30 cellular contexts compared by ENCODE assay signal in the genomic region with DNA sequence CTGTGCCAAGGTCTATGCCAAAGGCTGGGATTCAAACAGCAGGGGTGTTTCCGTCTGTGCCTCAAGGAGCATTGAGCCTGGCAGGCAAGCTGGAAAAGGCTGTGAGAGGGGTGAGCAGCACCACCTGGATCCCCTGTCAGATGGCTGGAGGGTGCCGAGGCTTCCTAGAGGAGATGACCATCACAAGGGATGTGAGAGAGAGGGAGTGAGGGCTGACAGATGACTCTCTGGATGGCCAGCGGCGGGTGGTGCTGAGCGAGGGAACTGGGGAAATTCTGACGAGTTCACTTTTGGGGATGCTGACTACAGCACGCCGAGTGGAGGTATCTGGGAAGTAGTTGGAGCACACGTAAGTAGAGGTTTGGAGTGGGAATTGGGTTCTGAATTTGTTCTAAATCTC. TPM values are rescaled to one million over a fixed set of nuclear protein-coding genes. Genes with fewer than 3 reads are reported as not detected.
"Had no signal": no experiment of that assay in that cellular context is flagged by ENCODE, and none has a peak within 500 bp of the region (broad histone marks: within the 10 kb centered on the region; RNA-seq: fewer than 3 reads in every experiment).

No MANE protein-coding gene starts in this region.

- H3K4me1 Mint-ChIP-seq: activated CD4-positive, alpha-beta T cell treated with anti-CD3 and anti-CD28 coated beads for 36 hours had no signal

- H3K4me2 ChIP-seq: SK-N-SH had no signal

- H3K36me3 ChIP-seq: adrenal gland, SJCRH30 had no signal

- H3K4me1 ChIP-seq: adrenal gland, SJCRH30 had no signal

- H3K27me3 ChIP-seq: adrenal gland, SJCRH30 had no signal

- H3K27ac Mint-ChIP-seq: activated CD4-positive, alpha-beta memory T cell treated with anti-CD3 and anti-CD28 coated beads, Interleukin-2, amount 10 ng/mL, durations not matched to agents 7 days and 5 days; activated CD4-positive, alpha-beta T cell treated with anti-CD3 and anti-CD28 coated beads for 36 hours; activated naive CD8-positive, alpha-beta T cell treated with anti-CD3 and anti-CD28 coated beads, Interleukin-2, amount 10 ng/mL, durations not matched to agents 7 days and 5 days; activated T-cell treated with anti-CD3 and anti-CD28 coated beads, Interleukin-2, amount 50 U/mL, for 72 hours; activated T-helper 2 cell treated with anti-CD3 and anti-CD28 coated beads, Interferon-gamma antibody, Interleukin-2, Interleukin-4, amounts not matched to agents 10 μg/mL and 5 μg/mL and 100 μg/mL, durations not matched to agents 14 hours and 24 hours and 36 hours had no signal

- H3K9me3 Mint-ChIP-seq: activated CD4-positive, alpha-beta memory T cell treated with anti-CD3 and anti-CD28 coated beads, Interleukin-2, amount 10 ng/mL, durations not matched to agents 7 days and 5 days; activated naive CD8-positive, alpha-beta T cell treated with anti-CD3 and anti-CD28 coated beads, Interleukin-2, amount 10 ng/mL, durations not matched to agents 7 days and 5 days; activated T-cell treated with anti-CD3 and anti-CD28 coated beads, Interleukin-2, amount 50 U/mL, for 72 hours; activated T-helper 2 cell treated with anti-CD3 and anti-CD28 coated beads, Interferon-gamma antibody, Interleukin-2, Interleukin-4, amounts not matched to agents 10 μg/mL and 5 μg/mL and 100 μg/mL, durations not matched to agents 14 hours and 24 hours and 36 hours had no signal

- DNase-seq: activated CD4-positive, alpha-beta memory T cell treated with anti-CD3 and anti-CD28 coated beads, Interleukin-2, amount 10 ng/mL, durations not matched to agents 7 days and 5 days; activated CD4-positive, alpha-beta T cell treated with anti-CD3 and anti-CD28 coated beads for 36 hours; activated CD4-positive, alpha-beta T cell treated with anti-CD3 and anti-CD28 coated beads, Interleukin-2, amount 50 U/mL, for 1 hour; activated naive CD4-positive, alpha-beta T cell treated with anti-CD3 and anti-CD28 coated beads, Interleukin-2, amount 50 U/mL, for 16 hours; activated naive CD8-positive, alpha-beta T cell treated with anti-CD3 and anti-CD28 coated beads, Interleukin-2, amount 10 ng/mL, durations not matched to agents 7 days and 5 days; activated T-cell treated with anti-CD3 and anti-CD28 coated beads, Interleukin-2, amount 50 U/mL, for 72 hours; adrenal gland; anterior cingulate cortex; caudate nucleus; KG1; NCI-H1092 treated with DMSO at 0.1 percent for 48 hours; NCI-H1417 treated with DMSO at 0.1 percent for 48 hours; NCI-H1694; NCI-H2029; NCI-H2107; NCI-H2171 treated with DMSO at 0.1 percent for 48 hours; NCI-H226; NCI-H510A; NCI-H526 treated with DMSO at 0.1 percent for 48 hours; NK-92 treated with Interleukin-12 subunit alpha and Interleukin-12 subunit beta, amount 100 ng/mL, for 24 hours; OCI-M1; RPMI8226; SJCRH30; SK-N-SH; T-helper 1 cell had no signal

- H3K27me3 Mint-ChIP-seq: activated CD4-positive, alpha-beta memory T cell treated with anti-CD3 and anti-CD28 coated beads, Interleukin-2, amount 10 ng/mL, durations not matched to agents 7 days and 5 days; activated naive CD8-positive, alpha-beta T cell treated with anti-CD3 and anti-CD28 coated beads, Interleukin-2, amount 10 ng/mL, durations not matched to agents 7 days and 5 days had no signal

- H3K4me3 ChIP-seq: adrenal gland, SJCRH30 had no signal

- H3K9me2 ChIP-seq: SK-N-SH had no signal

- H3K4me3 Mint-ChIP-seq: activated CD4-positive, alpha-beta memory T cell treated with anti-CD3 and anti-CD28 coated beads, Interleukin-2, amount 10 ng/mL, durations not matched to agents 7 days and 5 days; activated CD4-positive, alpha-beta T cell treated with anti-CD3 and anti-CD28 coated beads for 36 hours; activated naive CD8-positive, alpha-beta T cell treated with anti-CD3 and anti-CD28 coated beads, Interleukin-2, amount 10 ng/mL, durations not matched to agents 7 days and 5 days; activated T-cell treated with anti-CD3 and anti-CD28 coated beads, Interleukin-2, amount 50 U/mL, for 72 hours had no signal

- H3K9me3 ChIP-seq: adrenal gland, SJCRH30, SK-N-SH had no signal

- ATAC-seq: activated CD4-positive, alpha-beta T cell treated with anti-CD3 and anti-CD28 coated beads for 36 hours; activated T-cell treated with anti-CD3 and anti-CD28 coated beads, Interleukin-2, amount 50 U/mL, for 72 hours; Panc1; Right ventricle myocardium inferior had no signal

- H3K27ac ChIP-seq: adrenal gland, SJCRH30, VCaP had no signal

- H3K36me3 Mint-ChIP-seq: activated naive CD8-positive, alpha-beta T cell treated with anti-CD3 and anti-CD28 coated beads, Interleukin-2, amount 10 ng/mL, durations not matched to agents 7 days and 5 days had no signal

RNA-seq across cellular contexts. Expression of gene KLKB1, which starts 58.6 kb away (rescaled TPM):
- total RNA-seq: activated CD4-positive, alpha-beta memory T cell treated with anti-CD3 and anti-CD28 coated beads, Interleukin-2, amount 10 ng/mL, durations not matched to agents 7 days and 5 days; activated CD4-positive, alpha-beta T cell treated with anti-CD3 and anti-CD28 coated beads for 36 hours; activated CD8-positive, alpha-beta memory T cell treated with anti-CD3 and anti-CD28 coated beads for 36 hours; activated T-helper 2 cell treated with anti-CD3 and anti-CD28 coated beads, Interferon-gamma antibody, Interleukin-2, Interleukin-4, amounts not matched to agents 10 μg/mL and 5 μg/mL and 100 μg/mL, durations not matched to agents 14 hours and 24 hours and 36 hours; SJCRH30 had no signal
